Comparison of ENCODE assay signal across 8 cellular contexts in genomic region chr17:45218895-45219661, GRCh38. TPM values are rescaled to one million over a fixed set of nuclear protein-coding genes. Genes with fewer than 3 reads are reported as not detected.
A peak's percentile ranks its signal among the peaks of the same experiment; 100 is the strongest.
DNase-seq lines count a peak whose midpoint lies in the region; ATAC-seq and TF ChIP-seq lines count a peak whose summit lies in the region.

No MANE protein-coding gene starts in this region.

- TF ChIP-seq POLR2A in testis (IDR thresholded peaks at IDR 0.05) = no peak

- H3K4me1 ChIP-seq in RWPE2 (ENCODE audit: insufficient read depth, poor library complexity, severe bottlenecking) (peaks cover 4% of the 10 kb centered on the region), neutrophil (ENCODE audit: control insufficient read depth in 1 of 2, insufficient read depth in 1 of 2, low read depth in 1 of 2, low read length in 1 of 2) (peaks cover 25 to 44% of the 10 kb centered on the region in 2 experiments), testis (peaks cover 5% of the 10 kb centered on the region)

- ATAC-seq in RWPE2 (ENCODE audit: low read depth) = peak; percentile 74

- H3K27me3 ChIP-seq in MG63 = no peaks in the 10 kb centered on the region
- no peaks in the 10 kb centered on the region for H3K27me3 ChIP-seq in RWPE2 (ENCODE audit: insufficient read depth, poor library complexity, severe bottlenecking)
- no peaks in the 10 kb centered on the region for H3K27me3 ChIP-seq in neutrophil
- no peaks in the 10 kb centered on the region for H3K27me3 ChIP-seq in testis

- H3K9me3 ChIP-seq in MG63 = no peaks in the 10 kb centered on the region
- no peaks in the 10 kb centered on the region for H3K9me3 ChIP-seq in RWPE2 (ENCODE audit: severe bottlenecking)
- H3K9me3 ChIP-seq in neutrophil = no peaks in the 10 kb centered on the region
- no peaks in the 10 kb centered on the region for H3K9me3 ChIP-seq in testis

- no peak overlapping the region for H3K27ac ChIP-seq in RWPE2 (ENCODE audit: poor library complexity, severe bottlenecking)
- H3K27ac ChIP-seq in neutrophil = peak overlapping the region; percentile 99
- H3K27ac ChIP-seq in testis = no peak overlapping the region

- H3K36me3 ChIP-seq in MG63 (no peaks in the 10 kb centered on the region), RWPE2 (ENCODE audit: low read depth) (no peaks in the 10 kb centered on the region), neutrophil (peaks cover 72% of the 10 kb centered on the region), testis (ENCODE audit: low read depth, missing control alignments) (no peaks in the 10 kb centered on the region)

- no peak overlapping the region for H3K4me3 ChIP-seq in MG63
- no peak overlapping the region for H3K4me3 ChIP-seq in RWPE2 (ENCODE audit: severe bottlenecking)
- H3K4me3 ChIP-seq in neutrophil (ENCODE audit: low read depth in 1 of 2, low read length in 1 of 2) = peak overlapping the region; percentile 74 to 94
- H3K4me3 ChIP-seq in testis = no peak overlapping the region

- peak; percentile 93 for TF ChIP-seq CTCF in RWPE2 (IDR thresholded peaks at IDR 0.05; ENCODE audit: poor library complexity, severe bottlenecking)
- TF ChIP-seq CTCF in neutrophil (IDR thresholded peaks at IDR 0.05) = peak; percentile 98
- TF ChIP-seq CTCF in testis (IDR thresholded peaks at IDR 0.05) = peak; percentile 95 to 98 (median 98)

- 14 to 17% methylated on average over 12 of the region's 12 CpGs for WGBS in testis, 2 donors

- peak; percentile 54 for DNase-seq in DMS79 (lab: John Stamatoyannopoulos, UW)
- peak; percentile 64 for DNase-seq in MG63
- no peak for DNase-seq in RWPE2 (ENCODE audit: low spot score)
- DNase-seq in activated T-helper 1 cell treated with anti-CD3 and anti-CD28 coated beads, Interleukin-2, amount 50 U/mL, for 16 hours (ENCODE audit: low read depth in 1 of 2, low spot score in 1 of 2) = peak; percentile 75 to 91
- DNase-seq in fibroblast of peridontal ligament (ENCODE audit: extremely low read depth) = peak; percentile 96
- DNase-seq in testis = peak; percentile 95
- no peak for DNase-seq in GM19238 (ENCODE audit: insufficient read length, low spot score)

- intact Hi-C loops in testis (cut with DNase I; ENCODE audit: low total_unique reads) = no loop called here

RNA-seq across cellular contexts. Expression of gene FMNL1, which starts 2.6 kb away (rescaled TPM):
- 4.3 and 9.0 TPM in 2 replicates for total RNA-seq in MG63 (2014; rRNA removed; shearing (Covaris generic); ENCODE audit: low replicate concordance)
- 10 to 100 TPM; 11.1 to 15.8 TPM for total RNA-seq in testis
- 13.9 TPM for polyA plus RNA-seq in testis (ENCODE audit: insufficient read depth, low read depth, low replicate concordance)

RNA-seq across cellular contexts. Expression of gene SPATA32, which starts 42.8 kb away (rescaled TPM):
- not detected in 2 replicates for total RNA-seq in MG63 (2014; rRNA removed; shearing (Covaris generic); ENCODE audit: low replicate concordance)
- total RNA-seq in testis = 10 to 100 TPM; 15.5 to 47.4 TPM
- 72.0 TPM for polyA plus RNA-seq in testis (ENCODE audit: insufficient read depth, low read depth, low replicate concordance)

RNA-seq across cellular contexts. Expression of gene HEXIM2, which starts 57.4 kb away (rescaled TPM):
- total RNA-seq in MG63 (2014; rRNA removed; shearing (Covaris generic); ENCODE audit: low replicate concordance) = 20.6 and 34.3 TPM in 2 replicates
- total RNA-seq in testis = 10 to 100 TPM; 35.9 to 47.7 TPM
- 76.8 TPM for polyA plus RNA-seq in testis (ENCODE audit: insufficient read depth, low read depth, low replicate concordance)

Comparison
In these comparisons a context has a peak if more than half of its experiments do, and no peak if none do; other contexts are left out.
1. DNase-seq: peak in DMS79 (single experiment), MG63 (single experiment), activated T-helper 1 cell treated with anti-CD3 and anti-CD28 coated beads, Interleukin-2, amount 50 U/mL, for 16 hours (2 of 2), fibroblast of peridontal ligament (single experiment) and testis (single experiment); none in RWPE2 (single experiment) and GM19238 (single experiment).
2. H3K4me3 ChIP-seq: peak in neutrophil (2 of 2); none in MG63 (single experiment), RWPE2 (single experiment) and testis (0 of 2).
3. RNA of gene SPATA32, which starts 42.8 kb away (total RNA-seq): 15.5 to 47.4 TPM in testis; not detected in MG63; every median in the first group is over 10 times any median in the second.
4. Peak in every context shown above with its lines, with median percentiles within 50 percentile points of each other: CTCF ChIP-seq.